ENCODE assay signal across 10 cellular contexts in genomic region chr7:101717986-101718746, GRCh38.
A peak's percentile ranks its signal among the peaks of the same experiment; 100 is the strongest.
DNase-seq lines count a peak whose midpoint lies in the region; ATAC-seq lines count a peak whose summit lies in the region.
"Had no signal": no experiment of that assay in that cellular context is flagged by ENCODE, and none has a peak within 500 bp of the region (broad histone marks: within the 10 kb centered on the region; RNA-seq: fewer than 3 reads in every experiment).

No MANE protein-coding gene starts in this region.

- peaks cover 14% of the 10 kb centered on the region for H3K4me1 Mint-ChIP-seq in dendritic cell treated with granulocyte-macrophage colony-stimulating factor and Interleukin-4, amounts not matched to agents 40 ng/mL and 50 ng/mL, for 4 days (ENCODE audit: low read depth)
- H3K4me1 Mint-ChIP-seq in naive thymus-derived CD4-positive, alpha-beta T cell, result no peaks in the 10 kb centered on the region

- H3K27me3 Mint-ChIP-seq in dendritic cell treated with granulocyte-macrophage colony-stimulating factor and Interleukin-4, amounts not matched to agents 40 ng/mL and 50 ng/mL, for 4 days, result no peaks in the 10 kb centered on the region
- peaks cover 0 to 5% (median 0%) of the 10 kb centered on the region in 5 donors for H3K27me3 Mint-ChIP-seq in naive thymus-derived CD4-positive, alpha-beta T cell

- H3K27me3 ChIP-seq in BLaER1 treated with 17β-estradiol and CSF1 and Interleukin-3, amounts not matched to agents 10 nM and 100 nM, result no peaks in the 10 kb centered on the region
- no peaks in the 10 kb centered on the region for H3K27me3 ChIP-seq in naive thymus-derived CD4-positive, alpha-beta T cell (ENCODE audit: control insufficient read depth in 2 of 2, insufficient read depth in 2 of 2, low read length in 2 of 2)

- CTCF ChIA-PET in naive thymus-derived CD4-positive, alpha-beta T cell (lab: Charles Lee), result no interaction called here

- intact Hi-C loops in dendritic cell treated with granulocyte-macrophage colony-stimulating factor and Interleukin-4, amounts not matched to agents 40 ng/mL and 50 ng/mL, for 4 days (cut with micrococcal nuclease), result no loop called here
- intact Hi-C loops in naive thymus-derived CD4-positive, alpha-beta T cell (cut with micrococcal nuclease), result no loop called here

- DNase-seq in NCI-H226 (peak; percentile 95), NCI-H2029 treated with DMSO at 0.1 percent for 48 hours (lab: John Stamatoyannopoulos, UW) (no peak), NCI-H187 treated with DMSO at 0.1 percent for 48 hours (lab: John Stamatoyannopoulos, UW) (no peak), HT-29 (ENCODE audit: low spot score) (no peak)
- peak in 1 of 9 donors; percentile 25 for DNase-seq in naive thymus-derived CD4-positive, alpha-beta T cell
- DNase-seq: COR-L47, T-helper 9 cell had no signal

- H3K4me2 ChIP-seq in BLaER1 treated with 17β-estradiol and CSF1 and Interleukin-3, amounts not matched to agents 10 nM and 100 nM, result peak overlapping the region; percentile 73 to 98 (median 85)

- POLR2A ChIA-PET in naive thymus-derived CD4-positive, alpha-beta T cell (lab: Charles Lee), result no interaction called here

- no peak overlapping the region for H3K4me3 Mint-ChIP-seq in dendritic cell treated with granulocyte-macrophage colony-stimulating factor and Interleukin-4, amounts not matched to agents 40 ng/mL and 50 ng/mL, for 4 days
- H3K4me3 Mint-ChIP-seq in naive thymus-derived CD4-positive, alpha-beta T cell, result no peak overlapping the region

- no peaks in the 10 kb centered on the region for H4K20me1 ChIP-seq in BLaER1 treated with 17β-estradiol and CSF1 and Interleukin-3, amounts not matched to agents 10 nM and 100 nM

- H3K27ac ChIP-seq in BLaER1 treated with 17β-estradiol and CSF1 and Interleukin-3, amounts not matched to agents 10 nM and 100 nM, result peak overlapping the region; percentile 93 to 99 (median 97)
- no peak overlapping the region for H3K27ac ChIP-seq in naive thymus-derived CD4-positive, alpha-beta T cell (ENCODE audit: low read depth, low read length)

- H3K36me3 Mint-ChIP-seq in dendritic cell treated with granulocyte-macrophage colony-stimulating factor and Interleukin-4, amounts not matched to agents 40 ng/mL and 50 ng/mL, for 4 days (ENCODE audit: low read depth), result no peaks in the 10 kb centered on the region
- H3K36me3 Mint-ChIP-seq in naive thymus-derived CD4-positive, alpha-beta T cell, result no peaks in the 10 kb centered on the region

- no peaks in the 10 kb centered on the region for H3K9me3 Mint-ChIP-seq in dendritic cell treated with granulocyte-macrophage colony-stimulating factor and Interleukin-4, amounts not matched to agents 40 ng/mL and 50 ng/mL, for 4 days
- H3K9me3 Mint-ChIP-seq in naive thymus-derived CD4-positive, alpha-beta T cell, result no peaks in the 10 kb centered on the region

- peaks cover 46 to 89% (median 67%) of the 10 kb centered on the region in 10 experiments for H3K4me1 ChIP-seq in BLaER1 treated with 17β-estradiol and CSF1 and Interleukin-3, amounts not matched to agents 10 nM and 100 nM
- no peaks in the 10 kb centered on the region for H3K4me1 ChIP-seq in naive thymus-derived CD4-positive, alpha-beta T cell (ENCODE audit: control insufficient read depth in 2 of 2, insufficient read depth in 2 of 2, low read length in 2 of 2)

- no peaks in the 10 kb centered on the region for H3K36me3 ChIP-seq in BLaER1 treated with 17β-estradiol and CSF1 and Interleukin-3, amounts not matched to agents 10 nM and 100 nM
- no peaks in the 10 kb centered on the region for H3K36me3 ChIP-seq in naive thymus-derived CD4-positive, alpha-beta T cell (ENCODE audit: control insufficient read depth in 2 of 3, insufficient read depth in 3 of 3, low read length in 3 of 3)

- peak; percentile 81 for ATAC-seq in naive thymus-derived CD4-positive, alpha-beta T cell
- no peak for ATAC-seq in GM18873 (IDR thresholded peaks at IDR 0.05; ENCODE audit: low FRiP score, unreplicated experiment)

- peak overlapping the region; percentile 7 to 67 (median 49); a peak in 18 of 20 replicates for H3K4me3 ChIP-seq in BLaER1 treated with 17β-estradiol and CSF1 and Interleukin-3, amounts not matched to agents 10 nM and 100 nM
- no peak overlapping the region for H3K4me3 ChIP-seq in naive thymus-derived CD4-positive, alpha-beta T cell (ENCODE audit: low read length)

- peaks cover 0 to 4% (median 1%) of the 10 kb centered on the region in 11 experiments; a peak in 11 of 22 replicates for H3K9me3 ChIP-seq in BLaER1 treated with 17β-estradiol and CSF1 and Interleukin-3, amounts not matched to agents 10 nM and 100 nM (replicated peaks in 1 of 11)
- no peaks in the 10 kb centered on the region for H3K9me3 ChIP-seq in naive thymus-derived CD4-positive, alpha-beta T cell (ENCODE audit: control insufficient read depth in 2 of 3, low read length in 3 of 3)

- H3K27ac Mint-ChIP-seq in dendritic cell treated with granulocyte-macrophage colony-stimulating factor and Interleukin-4, amounts not matched to agents 40 ng/mL and 50 ng/mL, for 4 days, result peak overlapping the region; percentile 94
- peak overlapping the region in 1 of 9 donors; percentile 51 for H3K27ac Mint-ChIP-seq in naive thymus-derived CD4-positive, alpha-beta T cell

- H3K9ac ChIP-seq in BLaER1 treated with 17β-estradiol and CSF1 and Interleukin-3, amounts not matched to agents 10 nM and 100 nM, result peak overlapping the region; percentile 84 to 94 (median 89)
